ENCODE assay signal across 17 cellular contexts in the genomic region with DNA sequence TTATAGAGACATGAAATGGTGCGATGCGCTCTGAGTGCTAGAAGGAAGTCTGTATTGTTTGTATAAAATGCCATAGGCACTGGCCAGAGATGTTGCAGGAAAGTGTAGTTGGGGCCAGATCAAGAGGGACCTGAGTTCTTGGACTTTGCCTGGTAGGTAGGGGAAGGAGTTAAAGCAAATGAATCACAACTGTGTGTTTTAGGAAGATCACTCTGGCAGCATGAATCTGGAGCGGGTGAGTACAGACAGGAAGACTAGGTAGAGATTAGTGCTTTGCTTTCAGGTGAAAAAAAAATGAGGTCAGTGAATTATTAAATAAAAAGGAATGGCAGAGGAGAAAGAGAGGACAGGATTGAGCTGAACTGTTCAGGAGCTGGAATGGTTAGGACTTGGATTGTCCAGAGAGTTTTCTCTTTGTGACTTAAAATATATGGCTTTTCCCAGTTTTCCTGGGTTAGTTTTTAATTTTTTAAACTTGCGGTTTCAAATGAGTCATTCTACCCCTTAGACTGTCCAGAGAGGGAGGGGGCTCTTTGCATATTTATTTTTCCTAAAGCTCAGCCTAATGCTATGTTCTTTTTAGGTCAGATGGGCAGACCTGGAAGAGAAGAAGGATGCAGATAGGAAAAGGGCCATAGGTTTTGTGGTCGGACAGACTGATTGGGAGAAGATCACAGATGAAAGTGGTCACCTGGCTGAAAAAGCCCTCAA. TPM values are rescaled to one million over a fixed set of nuclear protein-coding genes. Genes with fewer than 3 reads are reported as not detected.
A peak's percentile ranks its signal among the peaks of the same experiment; 100 is the strongest.
DNase-seq lines count a peak whose midpoint lies in the region; ATAC-seq and TF ChIP-seq lines count a peak whose summit lies in the region.
"Had no signal": no experiment of that assay in that cellular context is flagged by ENCODE, and none has a peak within 500 bp of the region (broad histone marks: within the 10 kb centered on the region; RNA-seq: fewer than 3 reads in every experiment).

No MANE protein-coding gene starts in this region.

- H3K9me3 Mint-ChIP-seq in activated T-cell treated with anti-CD3 and anti-CD28 coated beads, Interleukin-2, amount 50 U/mL, for 72 hours = no peaks in the 10 kb centered on the region
- no peaks in the 10 kb centered on the region for H3K9me3 Mint-ChIP-seq in T-cell
- no peaks in the 10 kb centered on the region for H3K9me3 Mint-ChIP-seq in stimulated activated memory B cell treated with anti-CD40 and anti-IgM and Interleukin-4, amounts not matched to agents 10 μg/mL and 1 μg/mL and 100 μg/mL, for 72 hours

- no peak overlapping the region for H3K4me2 ChIP-seq in hepatocyte

- no peak overlapping the region for H2AFZ ChIP-seq in hepatocyte

- no peaks in the 10 kb centered on the region for H3K9me2 ChIP-seq in hepatocyte (replicated peaks; ENCODE audit: insufficient read depth)

- peaks cover 2 to 11% of the 10 kb centered on the region in 2 donors for H3K36me3 Mint-ChIP-seq in activated T-cell treated with anti-CD3 and anti-CD28 coated beads, Interleukin-2, amount 50 U/mL, for 72 hours (ENCODE audit: insufficient read depth in 2 of 2)
- H3K36me3 Mint-ChIP-seq in T-cell = peaks cover 28% of the 10 kb centered on the region
- H3K36me3 Mint-ChIP-seq in stimulated activated memory B cell treated with anti-CD40 and anti-IgM and Interleukin-4, amounts not matched to agents 10 μg/mL and 1 μg/mL and 100 μg/mL, for 72 hours = peaks cover 16% of the 10 kb centered on the region

- H3K27me3 Mint-ChIP-seq in activated T-cell treated with anti-CD3 and anti-CD28 coated beads, Interleukin-2, amount 50 U/mL, for 72 hours (ENCODE audit: low read depth) = no peaks in the 10 kb centered on the region
- H3K27me3 Mint-ChIP-seq in T-cell = no peaks in the 10 kb centered on the region
- no peaks in the 10 kb centered on the region for H3K27me3 Mint-ChIP-seq in stimulated activated memory B cell treated with anti-CD40 and anti-IgM and Interleukin-4, amounts not matched to agents 10 μg/mL and 1 μg/mL and 100 μg/mL, for 72 hours

- WGBS in hepatocyte (ENCODE audit: low lambda C conversion rate, missing lambda C conversion rate) = 75% methylated on average over 5 of the region's 5 CpGs

- H3K4me3 Mint-ChIP-seq in activated T-cell treated with anti-CD3 and anti-CD28 coated beads, Interleukin-2, amount 50 U/mL, for 72 hours = peak overlapping the region in 1 of 2 donors; percentile 57
- H3K4me3 Mint-ChIP-seq in T-cell = peak overlapping the region in 1 of 3 donors; percentile 70
- no peak overlapping the region for H3K4me3 Mint-ChIP-seq in stimulated activated memory B cell treated with anti-CD40 and anti-IgM and Interleukin-4, amounts not matched to agents 10 μg/mL and 1 μg/mL and 100 μg/mL, for 72 hours

- no peak overlapping the region for H3K4me3 ChIP-seq in hepatocyte
- H3K4me3 ChIP-seq: uterus had no signal

- H3K79me2 ChIP-seq in hepatocyte = no peaks in the 10 kb centered on the region

- TF ChIP-seq CTCF in hepatocyte (IDR thresholded peaks at IDR 0.05; ENCODE audit: poor library complexity) = no peak

- H3K9me3 ChIP-seq in hepatocyte (ENCODE audit: low read depth) = no peaks in the 10 kb centered on the region
- H3K9me3 ChIP-seq: uterus had no signal

- CTCF ChIA-PET in T-cell (lab: Charles Lee) = interaction anchor here in 1 of 2 donors (0.8 to 3.5 kb wide), 2 partner anchors 18 to 27 kb away, joined by 3 to 10 read pairs; no protein-coding TSS in a partner anchor

- H3K4me1 ChIP-seq in hepatocyte (ENCODE audit: insufficient read depth) = no peaks in the 10 kb centered on the region
- H3K4me1 ChIP-seq: uterus had no signal

- H3K27me3 ChIP-seq in hepatocyte = no peaks in the 10 kb centered on the region
- H3K27me3 ChIP-seq: uterus had no signal

- H3K4me1 Mint-ChIP-seq in activated T-cell treated with anti-CD3 and anti-CD28 coated beads, Interleukin-2, amount 50 U/mL, for 72 hours (ENCODE audit: low read depth) = peaks cover 52% of the 10 kb centered on the region
- peaks cover 52 to 57% (median 56%) of the 10 kb centered on the region in 3 donors for H3K4me1 Mint-ChIP-seq in T-cell
- peaks cover 45% of the 10 kb centered on the region for H3K4me1 Mint-ChIP-seq in stimulated activated memory B cell treated with anti-CD40 and anti-IgM and Interleukin-4, amounts not matched to agents 10 μg/mL and 1 μg/mL and 100 μg/mL, for 72 hours

- H4K20me1 ChIP-seq in hepatocyte (ENCODE audit: insufficient read depth, poor library complexity, severe bottlenecking) = no peaks in the 10 kb centered on the region

- DNase-seq in activated T-cell treated with anti-CD3 and anti-CD28 coated beads, Interleukin-2, amount 50 U/mL, for 72 hours = no peak
- DNase-seq in activated T-cell treated with anti-CD3 and anti-CD28 coated beads for 4 hours (no peak), T-cell (no peak), hepatocyte (ENCODE audit: low spot score) (peak; percentile 9)
- DNase-seq: activated CD4-positive, CD25-positive, alpha-beta regulatory T cell; activated effector memory CD4-positive, alpha-beta T cell treated with anti-CD3 and anti-CD28 coated beads, Interleukin-2, amount 50 U/mL, for 16 hours; DND-41; NCI-H1092 treated with DMSO at 0.1 percent for 48 hours; NCI-H526 treated with DMSO at 0.1 percent for 48 hours; Right ventricle myocardium superior; uterus had no signal

- no peaks in the 10 kb centered on the region for H3K36me3 ChIP-seq in hepatocyte (replicated peaks; ENCODE audit: insufficient read depth, low read depth)
- H3K36me3 ChIP-seq: uterus had no signal

- peak overlapping the region; percentile 39 for H3K27ac Mint-ChIP-seq in activated T-cell treated with anti-CD3 and anti-CD28 coated beads, Interleukin-2, amount 50 U/mL, for 72 hours
- H3K27ac Mint-ChIP-seq in T-cell = peak overlapping the region; percentile 98 to 99
- peak overlapping the region; percentile 83 for H3K27ac Mint-ChIP-seq in stimulated activated memory B cell treated with anti-CD40 and anti-IgM and Interleukin-4, amounts not matched to agents 10 μg/mL and 1 μg/mL and 100 μg/mL, for 72 hours

- no peak for ATAC-seq in activated T-cell treated with anti-CD3 and anti-CD28 coated beads, Interleukin-2, amount 50 U/mL, for 72 hours (replicated peaks in 1 of 2)
- no peak for ATAC-seq in T-cell (replicated peaks in 1 of 4)
- no peak for ATAC-seq in stimulated activated memory B cell treated with anti-CD40 and anti-IgM and Interleukin-4, amounts not matched to agents 10 μg/mL and 1 μg/mL and 100 μg/mL, for 72 hours
- ATAC-seq in HG03097 (IDR thresholded peaks at IDR 0.05; ENCODE audit: low FRiP score, unreplicated experiment) = no peak
- no peak for ATAC-seq in GM21526 (IDR thresholded peaks at IDR 0.05; ENCODE audit: low FRiP score, unreplicated experiment)
- ATAC-seq in GM19452 (IDR thresholded peaks at IDR 0.05; ENCODE audit: unreplicated experiment) = no peak

- peak overlapping the region; percentile 45 for H3K27ac ChIP-seq in hepatocyte
- H3K27ac ChIP-seq: HL-60, uterus had no signal

- POLR2A ChIA-PET in T-cell (lab: Charles Lee) = no interaction called here

RNA-seq across cellular contexts. Expression of gene PROX2, which starts 41.1 kb away (rescaled TPM):
- under 1 TPM; 0.23 to 0.29 TPM for total RNA-seq in activated T-cell treated with anti-CD3 and anti-CD28 coated beads, Interleukin-2, amount 50 U/mL, for 72 hours
- total RNA-seq in T-cell (under 1 TPM in 2 of 5 donors, not detected in 3; 0.10 to 0.12 TPM), hepatocyte (not detected in 2 replicates)
- 0.50 TPM in 1 of 2 replicates, not detected in the other for polyA plus RNA-seq in hepatocyte
- total RNA-seq: Right ventricle myocardium superior, uterus had no signal
- polyA plus RNA-seq: keratinocyte had no signal

RNA-seq across cellular contexts. Expression of gene DLST, which starts 46.9 kb away (rescaled TPM):
- 100 to 1,000 TPM; 151 to 183 TPM for total RNA-seq in activated T-cell treated with anti-CD3 and anti-CD28 coated beads, Interleukin-2, amount 50 U/mL, for 72 hours
- total RNA-seq in T-cell = 100 to 1,000 TPM in 3 of 5 donors, 10 to 100 TPM in 2; 88.3 to 128 (median 102) TPM
- 68.7 and 69.4 TPM in 2 replicates for total RNA-seq in hepatocyte
- 5.6 and 10.8 TPM in 2 replicates for polyA plus RNA-seq in hepatocyte

Comparison
In these comparisons a context has a peak if more than half of its experiments do, and no peak if none do; other contexts are left out.
1. H3K27ac Mint-ChIP-seq: peak in every context shown above with its lines; median percentile 98 in T-cell; 83 in stimulated activated memory B cell treated with anti-CD40 and anti-IgM and Interleukin-4, amounts not matched to agents 10 μg/mL and 1 μg/mL and 100 μg/mL, for 72 hours; 39 in activated T-cell treated with anti-CD3 and anti-CD28 coated beads, Interleukin-2, amount 50 U/mL, for 72 hours.